ENCODE assay signal across 15 cellular contexts in the genomic region with DNA sequence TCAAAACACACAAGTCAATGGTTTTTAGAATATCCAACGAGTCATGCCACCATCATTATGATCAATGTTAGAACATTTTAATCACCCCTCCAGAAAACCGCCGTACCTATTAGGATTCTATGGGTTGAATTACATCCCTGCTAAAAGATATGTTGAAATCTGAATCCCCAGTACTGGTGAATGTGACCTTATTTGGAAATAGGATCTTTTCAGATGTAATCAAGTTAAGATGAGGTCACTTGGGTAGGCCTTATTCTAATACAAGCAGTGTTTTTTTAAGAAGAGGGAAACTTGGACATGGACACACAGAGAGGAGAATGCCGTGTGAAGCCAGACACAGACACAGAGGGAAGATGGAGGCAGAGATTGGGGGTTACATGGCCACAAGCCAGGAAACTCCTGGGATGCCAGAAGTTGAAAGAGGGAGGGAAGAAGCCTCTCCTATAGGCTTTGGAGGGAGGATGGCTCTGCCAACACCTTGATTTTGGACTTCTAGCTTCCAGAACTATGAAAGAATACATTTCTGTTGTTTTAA.
DNase-seq lines count a peak whose midpoint lies in the region; ATAC-seq and TF ChIP-seq lines count a peak whose summit lies in the region.
"Had no signal": no experiment of that assay in that cellular context is flagged by ENCODE, and none has a peak within 500 bp of the region (broad histone marks: within the 10 kb centered on the region; RNA-seq: fewer than 3 reads in every experiment).

No MANE protein-coding gene starts in this region.

- no peak overlapping the region for H3K4me3 ChIP-seq in lower lobe of right lung
- H3K4me3 ChIP-seq: SK-N-MC had no signal

- no peaks in the 10 kb centered on the region for H3K9me3 ChIP-seq in lower lobe of right lung

- no peaks in the 10 kb centered on the region for H3K27me3 Mint-ChIP-seq in nephron (ENCODE audit: low read depth)

- peaks cover 17% of the 10 kb centered on the region for H3K9me3 Mint-ChIP-seq in nephron

- DNase-seq in EH (ENCODE audit: low read depth) (peak; percentile 50), SK-N-DZ (ENCODE audit: low spot score) (peak; percentile 67), fibroblast of gingiva (ENCODE audit: low read depth) (peak; percentile 11), cortex of kidney (lab: John Stamatoyannopoulos, UW) (no peak), HuH-7 (ENCODE audit: low spot score) (no peak), lower lobe of right lung (no peak), HT-29 (ENCODE audit: low spot score) (no peak)
- DNase-seq: DMS153, H7, Kasumi-1, NCI-H2081, NCI-H82 had no signal

- H3K36me3 ChIP-seq in lower lobe of right lung, result no peaks in the 10 kb centered on the region

- H3K4me1 ChIP-seq in lower lobe of right lung, result peaks cover 7% of the 10 kb centered on the region

- intact Hi-C loops in lower lobe of right lung (cut with DNase I), result no loop called here

- H3K27ac ChIP-seq in lower lobe of right lung, result no peak overlapping the region
- H3K27ac ChIP-seq: C4-2B, SK-N-MC had no signal

- H3K4me1 Mint-ChIP-seq in nephron, result peaks cover 30% of the 10 kb centered on the region

- no peaks in the 10 kb centered on the region for H3K27me3 ChIP-seq in lower lobe of right lung (ENCODE audit: low read depth)

- TF ChIP-seq CTCF in nephron (IDR thresholded peaks at IDR 0.05; ENCODE audit: unreplicated experiment in 3 of 3) (no peak), lower lobe of right lung (IDR thresholded peaks at IDR 0.05) (no peak)

- peaks cover 7% of the 10 kb centered on the region for H3K36me3 Mint-ChIP-seq in nephron (ENCODE audit: low read depth)

- ATAC-seq in lower lobe of right lung, result no peak

- no peak overlapping the region for H3K4me3 Mint-ChIP-seq in nephron

- peak overlapping the region; percentile 98 to 99 (median 99) for H3K27ac Mint-ChIP-seq in nephron

Comparison
In these comparisons a context has a peak if more than half of its experiments do, and no peak if none do; other contexts are left out.
1. DNase-seq: peak in EH (single experiment), SK-N-DZ (single experiment) and fibroblast of gingiva (single experiment); none in cortex of kidney (single experiment), HuH-7 (single experiment), lower lobe of right lung (single experiment) and HT-29 (single experiment).